In genomic region chr10:72215611-72216549, GRCh38 we compare ENCODE assay signal across 1 cellular context.
TF ChIP-seq lines count a peak whose summit lies in the region.

Gene ANAPC16, plus strand, starts transcription at chr10:72216012. Its CDS starts 7,903 bp downstream, at chr10:72223915.
Gene ASCC1, minus strand, starts transcription at chr10:72216276. Its CDS starts 2,978 bp downstream, at chr10:72213298.

TF ChIP-seq in HepG2, 621 proteins besides CTCF, POLR2A, EP300 and RAD21 (continued from another document and continues in another):
- TF ChIP-seq ZNF691 (CRISPR knock-in tag; IDR thresholded peaks at IDR 0.05; ENCODE audit: borderline replicate concordance, low read depth) = peak; percentile 98
- TF ChIP-seq, protein P1, sequence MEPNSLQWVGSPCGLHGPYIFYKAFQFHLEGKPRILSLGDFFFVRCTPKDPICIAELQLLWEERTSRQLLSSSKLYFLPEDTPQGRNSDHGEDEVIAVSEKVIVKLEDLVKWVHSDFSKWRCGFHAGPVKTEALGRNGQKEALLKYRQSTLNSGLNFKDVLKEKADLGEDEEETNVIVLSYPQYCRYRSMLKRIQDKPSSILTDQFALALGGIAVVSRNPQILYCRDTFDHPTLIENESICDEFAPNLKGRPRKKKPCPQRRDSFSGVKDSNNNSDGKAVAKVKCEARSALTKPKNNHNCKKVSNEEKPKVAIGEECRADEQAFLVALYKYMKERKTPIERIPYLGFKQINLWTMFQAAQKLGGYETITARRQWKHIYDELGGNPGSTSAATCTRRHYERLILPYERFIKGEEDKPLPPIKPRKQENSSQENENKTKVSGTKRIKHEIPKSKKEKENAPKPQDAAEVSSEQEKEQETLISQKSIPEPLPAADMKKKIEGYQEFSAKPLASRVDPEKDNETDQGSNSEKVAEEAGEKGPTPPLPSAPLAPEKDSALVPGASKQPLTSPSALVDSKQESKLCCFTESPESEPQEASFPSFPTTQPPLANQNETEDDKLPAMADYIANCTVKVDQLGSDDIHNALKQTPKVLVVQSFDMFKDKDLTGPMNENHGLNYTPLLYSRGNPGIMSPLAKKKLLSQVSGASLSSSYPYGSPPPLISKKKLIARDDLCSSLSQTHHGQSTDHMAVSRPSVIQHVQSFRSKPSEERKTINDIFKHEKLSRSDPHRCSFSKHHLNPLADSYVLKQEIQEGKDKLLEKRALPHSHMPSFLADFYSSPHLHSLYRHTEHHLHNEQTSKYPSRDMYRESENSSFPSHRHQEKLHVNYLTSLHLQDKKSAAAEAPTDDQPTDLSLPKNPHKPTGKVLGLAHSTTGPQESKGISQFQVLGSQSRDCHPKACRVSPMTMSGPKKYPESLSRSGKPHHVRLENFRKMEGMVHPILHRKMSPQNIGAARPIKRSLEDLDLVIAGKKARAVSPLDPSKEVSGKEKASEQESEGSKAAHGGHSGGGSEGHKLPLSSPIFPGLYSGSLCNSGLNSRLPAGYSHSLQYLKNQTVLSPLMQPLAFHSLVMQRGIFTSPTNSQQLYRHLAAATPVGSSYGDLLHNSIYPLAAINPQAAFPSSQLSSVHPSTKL (CRISPR knock-in tag; IDR thresholded peaks at IDR 0.05) = peak; percentile 67
- peak; percentile 27; the same call in 1 of the 2 replicates for TF ChIP-seq HMG20B (CRISPR knock-in tag; conservative IDR thresholded peaks at IDR 0.05)
- TF ChIP-seq SIX1 (CRISPR knock-in tag; IDR thresholded peaks at IDR 0.05; ENCODE audit: borderline replicate concordance) = no peak
- peak; percentile 90; the same call in 1 of the 2 replicates for TF ChIP-seq MIER3 (CRISPR knock-in tag; IDR thresholded peaks at IDR 0.05; ENCODE audit: borderline replicate concordance)
- TF ChIP-seq TFDP2 (CRISPR knock-in tag; IDR thresholded peaks at IDR 0.05) = peak; percentile 81
- no peak for TF ChIP-seq CCDC6 (CRISPR knock-in tag; IDR thresholded peaks at IDR 0.05)
- TF ChIP-seq ZNF253 (CRISPR knock-in tag; IDR thresholded peaks at IDR 0.05; ENCODE audit: borderline replicate concordance) = no peak
- no peak for TF ChIP-seq ZNF256 (CRISPR knock-in tag; conservative IDR thresholded peaks at IDR 0.05)
- TF ChIP-seq POGZ (CRISPR knock-in tag; IDR thresholded peaks at IDR 0.05) = peak; percentile 70; the same call in 1 of the 2 replicates
- TF ChIP-seq HCFC1 (IDR thresholded peaks at IDR 0.05; ENCODE audit: low read depth, low read length) = no peak
- no peak for TF ChIP-seq PRPF4 (IDR thresholded peaks at IDR 0.05; ENCODE audit: low read depth, low read length, poor library complexity, severe bottlenecking)
- no peak for TF ChIP-seq U2AF2 (IDR thresholded peaks at IDR 0.05; ENCODE audit: low read depth, low read length)
- TF ChIP-seq PPARG (CRISPR knock-in tag; conservative IDR thresholded peaks at IDR 0.05) = no peak; the same call in 1 of the 2 replicates
- TF ChIP-seq RNF2 (conservative IDR thresholded peaks at IDR 0.05; ENCODE audit: low read depth) = no peak; the same call in 1 of the 2 replicates
- peak; percentile 95 for TF ChIP-seq MYC (CRISPR knock-in tag; IDR thresholded peaks at IDR 0.05; ENCODE audit: borderline replicate concordance)
- TF ChIP-seq NFRKB (IDR thresholded peaks at IDR 0.05) = no peak
- TF ChIP-seq ZSCAN9 (CRISPR knock-in tag; IDR thresholded peaks at IDR 0.05; ENCODE audit: borderline replicate concordance) = peak; percentile 91
- TF ChIP-seq FOXA3 (CRISPR knock-in tag; IDR thresholded peaks at IDR 0.05) = peak; percentile 47; the same call in 1 of the 2 replicates
- TF ChIP-seq NFKBIZ (CRISPR knock-in tag; IDR thresholded peaks at IDR 0.05) = no peak
- no peak for TF ChIP-seq STAT5B (CRISPR knock-in tag; IDR thresholded peaks at IDR 0.05)
- TF ChIP-seq, protein P2, sequence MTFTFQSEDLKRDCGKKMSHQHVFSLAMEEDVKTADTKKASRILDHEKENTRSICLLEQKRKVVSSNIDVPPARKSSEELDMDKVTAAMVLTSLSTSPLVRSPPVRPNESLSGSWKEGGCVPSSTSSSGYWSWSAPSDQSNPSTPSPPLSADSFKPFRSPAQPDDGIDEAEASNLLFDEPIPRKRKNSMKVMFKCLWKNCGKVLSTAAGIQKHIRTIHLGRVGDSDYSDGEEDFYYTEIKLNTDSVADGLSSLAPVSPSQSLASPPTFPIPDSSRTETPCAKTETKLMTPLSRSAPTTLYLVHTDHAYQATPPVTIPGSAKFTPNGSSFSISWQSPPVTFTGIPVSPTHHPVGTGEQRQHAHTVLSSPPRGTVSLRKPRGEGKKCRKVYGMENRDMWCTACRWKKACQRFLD (CRISPR knock-in tag; IDR thresholded peaks at IDR 0.05; ENCODE audit: borderline replicate concordance) = peak; percentile 84
- TF ChIP-seq, protein P3, sequence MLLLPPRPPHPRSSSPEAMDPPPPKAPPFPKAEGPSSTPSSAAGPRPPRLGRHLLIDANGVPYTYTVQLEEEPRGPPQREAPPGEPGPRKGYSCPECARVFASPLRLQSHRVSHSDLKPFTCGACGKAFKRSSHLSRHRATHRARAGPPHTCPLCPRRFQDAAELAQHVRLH (CRISPR knock-in tag; IDR thresholded peaks at IDR 0.05; ENCODE audit: borderline replicate concordance, low read depth) = peak; percentile 92; the same call in 1 of the 2 replicates
- TF ChIP-seq HDAC2 (CRISPR knock-in tag; IDR thresholded peaks at IDR 0.05) = peak; percentile 75
- TF ChIP-seq HOXA5 (CRISPR knock-in tag; IDR thresholded peaks at IDR 0.05) = peak; percentile 87
- 0 out of 2 replicates have a peak, but pooled peaks have one; percentile 64 for TF ChIP-seq ZNF101 (CRISPR knock-in tag; IDR thresholded peaks at IDR 0.05; ENCODE audit: borderline replicate concordance, low read depth)
- TF ChIP-seq KLF12 (CRISPR knock-in tag; IDR thresholded peaks at IDR 0.05; ENCODE audit: borderline replicate concordance) = 0 out of 2 replicates have a peak, but pooled peaks have one; percentile 20
- no peak for TF ChIP-seq ZNF572 (CRISPR knock-in tag; IDR thresholded peaks at IDR 0.05)
- TF ChIP-seq ZNF343 (CRISPR knock-in tag; IDR thresholded peaks at IDR 0.05) = peak; percentile 76
- no peak for TF ChIP-seq REXO4 (CRISPR knock-in tag; IDR thresholded peaks at IDR 0.05; ENCODE audit: borderline replicate concordance)
- TF ChIP-seq, protein P4, sequence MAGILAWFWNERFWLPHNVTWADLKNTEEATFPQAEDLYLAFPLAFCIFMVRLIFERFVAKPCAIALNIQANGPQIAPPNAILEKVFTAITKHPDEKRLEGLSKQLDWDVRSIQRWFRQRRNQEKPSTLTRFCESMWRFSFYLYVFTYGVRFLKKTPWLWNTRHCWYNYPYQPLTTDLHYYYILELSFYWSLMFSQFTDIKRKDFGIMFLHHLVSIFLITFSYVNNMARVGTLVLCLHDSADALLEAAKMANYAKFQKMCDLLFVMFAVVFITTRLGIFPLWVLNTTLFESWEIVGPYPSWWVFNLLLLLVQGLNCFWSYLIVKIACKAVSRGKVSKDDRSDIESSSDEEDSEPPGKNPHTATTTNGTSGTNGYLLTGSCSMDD (CRISPR knock-in tag; IDR thresholded peaks at IDR 0.05) = no peak
- no peak; the same call in 1 of the 2 replicates for TF ChIP-seq ZC3H4 (CRISPR knock-in tag; IDR thresholded peaks at IDR 0.05; ENCODE audit: borderline replicate concordance)
- peak; percentile 83; the same call in 1 of the 2 replicates for TF ChIP-seq ZNF337 (CRISPR knock-in tag; IDR thresholded peaks at IDR 0.05; ENCODE audit: borderline replicate concordance, low read depth)
- TF ChIP-seq NBN (conservative IDR thresholded peaks at IDR 0.05) = no peak
- peak; percentile 97 for TF ChIP-seq KLF9 (CRISPR knock-in tag; IDR thresholded peaks at IDR 0.05; ENCODE audit: low read depth)
- TF ChIP-seq, protein P5, sequence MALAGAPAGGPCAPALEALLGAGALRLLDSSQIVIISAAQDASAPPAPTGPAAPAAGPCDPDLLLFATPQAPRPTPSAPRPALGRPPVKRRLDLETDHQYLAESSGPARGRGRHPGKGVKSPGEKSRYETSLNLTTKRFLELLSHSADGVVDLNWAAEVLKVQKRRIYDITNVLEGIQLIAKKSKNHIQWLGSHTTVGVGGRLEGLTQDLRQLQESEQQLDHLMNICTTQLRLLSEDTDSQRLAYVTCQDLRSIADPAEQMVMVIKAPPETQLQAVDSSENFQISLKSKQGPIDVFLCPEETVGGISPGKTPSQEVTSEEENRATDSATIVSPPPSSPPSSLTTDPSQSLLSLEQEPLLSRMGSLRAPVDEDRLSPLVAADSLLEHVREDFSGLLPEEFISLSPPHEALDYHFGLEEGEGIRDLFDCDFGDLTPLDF (CRISPR knock-in tag; IDR thresholded peaks at IDR 0.05) = 0 out of 2 replicates have a peak, but pooled peaks have one; percentile 53
- no peak for TF ChIP-seq KDM4B (CRISPR knock-in tag; IDR thresholded peaks at IDR 0.05)
- no peak for TF ChIP-seq RFX1 (IDR thresholded peaks at IDR 0.05)
- peak; percentile 87; the same call in 1 of the 2 replicates for TF ChIP-seq ZZZ3 (CRISPR knock-in tag; IDR thresholded peaks at IDR 0.05; ENCODE audit: borderline replicate concordance)
- peak; percentile 94 for TF ChIP-seq CBX1 (IDR thresholded peaks at IDR 0.05; ENCODE audit: low read depth)
- 0 out of 2 replicates have a peak, but pooled peaks have one; percentile 20 for TF ChIP-seq TRAFD1 (CRISPR knock-in tag; IDR thresholded peaks at IDR 0.05; ENCODE audit: borderline replicate concordance)
